In the genomic region with DNA sequence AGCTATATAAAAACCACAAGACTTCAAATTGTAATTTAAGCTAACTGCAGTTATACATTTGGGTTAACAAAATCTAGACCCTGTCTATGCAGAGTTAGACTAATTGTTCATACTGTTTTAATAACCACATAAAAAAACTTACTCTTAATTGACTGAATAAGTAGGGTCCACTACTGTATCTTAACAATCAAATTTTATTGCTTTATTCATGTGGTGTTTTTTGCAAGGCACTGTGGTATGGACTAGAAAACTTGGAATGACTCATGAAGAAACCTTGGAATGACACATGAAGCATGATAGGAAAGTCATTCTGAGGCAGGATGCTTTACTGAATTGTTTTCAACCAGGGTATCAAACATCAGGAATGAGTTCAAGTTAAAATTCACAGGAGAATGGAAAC, we compare ENCODE assay signal across 9 cellular contexts. TPM values are rescaled to one million over a fixed set of nuclear protein-coding genes. Genes with fewer than 3 reads are reported as not detected.
DNase-seq lines count a peak whose midpoint lies in the region; ATAC-seq and TF ChIP-seq lines count a peak whose summit lies in the region.
"Had no signal": no experiment of that assay in that cellular context is flagged by ENCODE, and none has a peak within 500 bp of the region (broad histone marks: within the 10 kb centered on the region; RNA-seq: fewer than 3 reads in every experiment).

No MANE protein-coding gene starts in this region.

- no peak for TF ChIP-seq POLR2A in Peyer's patch (IDR thresholded peaks at IDR 0.05)

- H3K36me3 Mint-ChIP-seq in dendritic cell treated with granulocyte-macrophage colony-stimulating factor and Interleukin-4, amounts not matched to agents 40 ng/mL and 50 ng/mL, for 4 days (ENCODE audit: low read depth): peaks cover 55% of the 10 kb centered on the region
- peaks cover 28% of the 10 kb centered on the region for H3K36me3 Mint-ChIP-seq in osteocyte (ENCODE audit: unreplicated experiment)

- no peak overlapping the region for H2AFZ ChIP-seq in OCI-LY7 (ENCODE audit: low read length)

- H3K4me1 Mint-ChIP-seq in dendritic cell treated with granulocyte-macrophage colony-stimulating factor and Interleukin-4, amounts not matched to agents 40 ng/mL and 50 ng/mL, for 4 days (ENCODE audit: low read depth): peaks cover 34% of the 10 kb centered on the region
- peaks cover 34% of the 10 kb centered on the region for H3K4me1 Mint-ChIP-seq in osteocyte (ENCODE audit: unreplicated experiment)

- peak overlapping the region; percentile 44 for H3K4me3 Mint-ChIP-seq in dendritic cell treated with granulocyte-macrophage colony-stimulating factor and Interleukin-4, amounts not matched to agents 40 ng/mL and 50 ng/mL, for 4 days
- H3K4me3 Mint-ChIP-seq in osteocyte (ENCODE audit: unreplicated experiment): peak overlapping the region; percentile 100

- POLR2A ChIA-PET in OCI-LY7 (lab: Charles Lee): interaction anchor here (0.6 to 2.3 kb wide), 11 partner anchors 9 to 221 kb away, joined by 3 to 15 read pairs (median 3); a partner anchor contains a TSS

- peaks cover 36% of the 10 kb centered on the region for H4K20me1 ChIP-seq in OCI-LY7 (ENCODE audit: insufficient read depth, low read length)

- H3K27ac Mint-ChIP-seq in dendritic cell treated with granulocyte-macrophage colony-stimulating factor and Interleukin-4, amounts not matched to agents 40 ng/mL and 50 ng/mL, for 4 days: no peak overlapping the region
- H3K27ac Mint-ChIP-seq in osteocyte (ENCODE audit: unreplicated experiment): no peak overlapping the region

- CTCF ChIA-PET in OCI-LY7 (lab: Charles Lee; ENCODE audit: unreplicated experiment): no interaction called here

- peaks cover 71% of the 10 kb centered on the region for H3K79me2 ChIP-seq in OCI-LY7 (ENCODE audit: insufficient read depth, low read depth, low read length)

- peaks cover 36% of the 10 kb centered on the region for H3K4me1 ChIP-seq in OCI-LY7 (ENCODE audit: insufficient read depth, low read length, poor library complexity, severe bottlenecking)
- H3K4me1 ChIP-seq in Peyer's patch: peaks cover 0 to 24% (median 6%) of the 10 kb centered on the region in 4 donors

- H3K9me3 Mint-ChIP-seq in dendritic cell treated with granulocyte-macrophage colony-stimulating factor and Interleukin-4, amounts not matched to agents 40 ng/mL and 50 ng/mL, for 4 days: no peaks in the 10 kb centered on the region
- no peaks in the 10 kb centered on the region for H3K9me3 Mint-ChIP-seq in osteocyte (ENCODE audit: unreplicated experiment)

- BruUV-seq in OCI-LY7 (replicated peaks; lab: Mats Ljungman, UMichigan): no TSS peak

- H3K4me3 ChIP-seq in OCI-LY7 (ENCODE audit: low read depth, low read length, poor library complexity, severe bottlenecking) (peak overlapping the region; percentile 98), Peyer's patch (no peak overlapping the region)
- H3K4me3 ChIP-seq: thyroid gland had no signal

- intact Hi-C loops in OCI-LY7 (cut with micrococcal nuclease; ENCODE audit: unreplicated experiment): no loop called here
- intact Hi-C loops in dendritic cell treated with granulocyte-macrophage colony-stimulating factor and Interleukin-4, amounts not matched to agents 40 ng/mL and 50 ng/mL, for 4 days (cut with micrococcal nuclease): loop anchor here (5.0 kb wide), 1 partner anchor 158 kb away; a partner anchor contains a TSS
- intact Hi-C loops in sciatic nerve (cut with DNase I): no loop called here

- H3K36me3 ChIP-seq in OCI-LY7 (ENCODE audit: insufficient read depth, low read length) (peaks cover 53% of the 10 kb centered on the region), Peyer's patch (peaks cover 0 to 9% (median 0%) of the 10 kb centered on the region in 3 donors)

- no peaks in the 10 kb centered on the region for H3K27me3 ChIP-seq in Peyer's patch
- H3K27me3 ChIP-seq: thyroid gland had no signal

- H3K9me3 ChIP-seq in OCI-LY7 (ENCODE audit: low read length) (no peaks in the 10 kb centered on the region), Peyer's patch (no peaks in the 10 kb centered on the region)
- H3K9me3 ChIP-seq: thyroid gland had no signal

- peak overlapping the region; percentile 80 for H3K4me2 ChIP-seq in OCI-LY7 (ENCODE audit: low read length)

- DNase-seq in EH (ENCODE audit: low read depth) (peak; percentile 85), OCI-LY7 (ENCODE audit: low spot score) (no peak), osteocyte (ENCODE audit: extremely low spot score, unreplicated experiment) (no peak), sciatic nerve (ENCODE audit: low spot score) (no peak), Peyer's patch (no peak)
- DNase-seq: thyroid gland had no signal

- TF ChIP-seq CTCF in OCI-LY7 (conservative IDR thresholded peaks at IDR 0.05; ENCODE audit: low read length) (no peak), osteocyte (IDR thresholded peaks at IDR 0.05) (no peak), Peyer's patch (IDR thresholded peaks at IDR 0.05) (no peak)

- no peaks in the 10 kb centered on the region for H3K27me3 Mint-ChIP-seq in dendritic cell treated with granulocyte-macrophage colony-stimulating factor and Interleukin-4, amounts not matched to agents 40 ng/mL and 50 ng/mL, for 4 days
- no peaks in the 10 kb centered on the region for H3K27me3 Mint-ChIP-seq in osteocyte (ENCODE audit: unreplicated experiment)

- no peaks in the 10 kb centered on the region for H3K9me2 ChIP-seq in OCI-LY7 (ENCODE audit: insufficient read depth, low read length)

- H3K27ac ChIP-seq in OCI-LY7 (ENCODE audit: low read depth, low read length, poor library complexity, severe bottlenecking) (no peak overlapping the region), Peyer's patch (peak overlapping the region in 1 of 4 donors; percentile 3)

- ATAC-seq in GM19455 (IDR thresholded peaks at IDR 0.05; ENCODE audit: unreplicated experiment) (no peak), sciatic nerve (no peak), GM19324 (IDR thresholded peaks at IDR 0.05; ENCODE audit: low FRiP score, unreplicated experiment) (no peak)

RNA-seq across cellular contexts. Expression of a gene that starts 2.3 kb away (rescaled TPM):
- 182 and 183 TPM in 2 replicates for total RNA-seq in OCI-LY7 (2014; rRNA removed; shearing (Covaris generic))
- total RNA-seq in OCI-LY7 (2022) (97.4 and 101 TPM in 2 replicates), osteocyte (81.3 and 82.1 TPM in 2 replicates), sciatic nerve (72.3 TPM), Peyer's patch (100 to 1,000 TPM; 102 to 136 (median 119) TPM)

RNA-seq across cellular contexts. Expression of a gene that starts 2.5 kb away (rescaled TPM):
- 85.6 and 86.0 TPM in 2 replicates for total RNA-seq in OCI-LY7 (2014; rRNA removed; shearing (Covaris generic))
- total RNA-seq in OCI-LY7 (2022): 105 and 130 TPM in 2 replicates
- total RNA-seq in osteocyte: 66.5 and 67.7 TPM in 2 replicates
- 70.9 TPM for total RNA-seq in sciatic nerve
- total RNA-seq in Peyer's patch: 100 to 1,000 TPM in 2 of 4 donors, 10 to 100 TPM in 2; 83.1 to 201 (median 109) TPM

RNA-seq across cellular contexts. Expression of a gene that starts 59.1 kb away (rescaled TPM):
- 36.8 and 60.7 TPM in 2 replicates for total RNA-seq in OCI-LY7 (2014; rRNA removed; shearing (Covaris generic))
- 70.1 and 71.8 TPM in 2 replicates for total RNA-seq in OCI-LY7 (2022)
- total RNA-seq in osteocyte: 67.9 and 76.1 TPM in 2 replicates
- 93.5 TPM for total RNA-seq in sciatic nerve
- 10 to 100 TPM; 30.5 to 97.6 (median 75.4) TPM for total RNA-seq in Peyer's patch
